In the genomic region with DNA sequence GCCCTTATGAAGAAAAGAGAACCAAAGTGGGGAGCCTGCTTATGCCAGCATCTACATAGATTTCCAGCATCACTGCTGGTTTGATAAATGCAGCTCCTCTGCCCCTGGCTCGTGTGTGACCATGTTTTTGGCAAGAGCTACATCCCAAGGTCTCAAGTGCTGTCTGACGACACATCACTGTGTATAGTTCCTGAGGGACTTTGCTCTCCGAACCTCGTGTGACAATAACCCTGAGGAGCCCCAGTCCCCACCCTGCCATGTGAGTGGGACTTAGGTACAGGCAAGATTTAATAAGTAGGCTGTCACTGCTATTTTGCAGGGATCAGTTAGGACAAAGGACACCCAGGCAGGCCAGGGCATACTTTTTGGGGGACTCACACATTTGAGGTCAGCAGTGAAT, we compare ENCODE assay signal across 19 cellular contexts.
"Had no signal": no experiment of that assay in that cellular context is flagged by ENCODE, and none has a peak within 500 bp of the region (broad histone marks: within the 10 kb centered on the region; RNA-seq: fewer than 3 reads in every experiment).

No MANE protein-coding gene starts in this region.

- H3K9me3 Mint-ChIP-seq: naive thymus-derived CD8-positive, alpha-beta T cell; stimulated activated effector memory CD8-positive, alpha-beta T cell treated with anti-CD3 and anti-CD28 coated beads, Interleukin-12 subunit alpha, Interleukin-12 subunit beta, amount 100 ng/mL, for 72 hours had no signal

- H3K27ac Mint-ChIP-seq: naive thymus-derived CD8-positive, alpha-beta T cell; progenitor cell of endocrine pancreas; stimulated activated effector memory CD8-positive, alpha-beta T cell treated with anti-CD3 and anti-CD28 coated beads, Interleukin-12 subunit alpha, Interleukin-12 subunit beta, amount 100 ng/mL, for 72 hours had no signal

- DNase-seq: effector memory CD4-positive, alpha-beta T cell; esophagus squamous epithelium; foreskin fibroblast; head of caudate nucleus; hippocampal formation; left colon; left ventricle myocardium superior; mesenchymal stem cell; naive thymus-derived CD8-positive, alpha-beta T cell; occipital lobe; pancreas; right cardiac atrium; stimulated activated CD4-positive, alpha-beta T cell treated with anti-CD3 and anti-CD28 coated beads, Interleukin-4, amount 100 ng/mL, for 1 hour; stimulated activated CD8-positive, alpha-beta memory T cell treated with anti-CD3 and anti-CD28 coated beads, Interleukin-4, amount 100 ng/mL, for 48 hours; stimulated activated naive CD8-positive, alpha-beta T cell treated with anti-CD3 and anti-CD28 coated beads, Interleukin-15, Interleukin-2, amounts not matched to agents 100 U/mL and 50 U/mL, for 24 hours; tibial artery; upper lobe of right lung had no signal

- H3K4me3 Mint-ChIP-seq: naive thymus-derived CD8-positive, alpha-beta T cell; stimulated activated effector memory CD8-positive, alpha-beta T cell treated with anti-CD3 and anti-CD28 coated beads, Interleukin-12 subunit alpha, Interleukin-12 subunit beta, amount 100 ng/mL, for 72 hours had no signal

- H3K36me3 Mint-ChIP-seq: stimulated activated effector memory CD8-positive, alpha-beta T cell treated with anti-CD3 and anti-CD28 coated beads, Interleukin-12 subunit alpha, Interleukin-12 subunit beta, amount 100 ng/mL, for 72 hours had no signal
